ENCODE assay signal across 1 cellular context in genomic region chr7:50467817-50468610, GRCh38.
A peak's percentile ranks its signal among the peaks of the same experiment; 100 is the strongest.
TF ChIP-seq lines count a peak whose summit lies in the region.

No MANE protein-coding gene starts in this region.

TF ChIP-seq in HepG2, 621 proteins besides CTCF, POLR2A, EP300 and RAD21 (continued from another document and continues in another):
- TF ChIP-seq MLXIP (CRISPR knock-in tag; IDR thresholded peaks at IDR 0.05; ENCODE audit: borderline replicate concordance) (no peak), ZNF343 (CRISPR knock-in tag; IDR thresholded peaks at IDR 0.05) (no peak), MATR3 (CRISPR knock-in tag; IDR thresholded peaks at IDR 0.05) (no peak), ZNF432 (CRISPR knock-in tag; IDR thresholded peaks at IDR 0.05; ENCODE audit: borderline replicate concordance) (no peak), ZNF768 (CRISPR knock-in tag; IDR thresholded peaks at IDR 0.05) (peak; percentile 32; the same call in 1 of the 2 replicates), ZNF326 (CRISPR knock-in tag; IDR thresholded peaks at IDR 0.05; ENCODE audit: borderline replicate concordance) (no peak), KMT2A (CRISPR knock-in tag; IDR thresholded peaks at IDR 0.05) (no peak), ZFAT (CRISPR knock-in tag; conservative IDR thresholded peaks at IDR 0.05) (no peak), ZSCAN29 (CRISPR knock-in tag; conservative IDR thresholded peaks at IDR 0.05) (no peak), CEBPB (IDR thresholded peaks at IDR 0.05; ENCODE audit: borderline replicate concordance, low read depth, low read length) (no peak), ESRRA (CRISPR knock-in tag; IDR thresholded peaks at IDR 0.05; ENCODE audit: low read depth) (no peak), MTERF4 (CRISPR knock-in tag; IDR thresholded peaks at IDR 0.05) (no peak), TBX3 (IDR thresholded peaks at IDR 0.05; ENCODE audit: borderline replicate concordance) (no peak), MIER2 (CRISPR knock-in tag; IDR thresholded peaks at IDR 0.05) (no peak), ZBTB38 (CRISPR knock-in tag; IDR thresholded peaks at IDR 0.05) (peak; percentile 67; the same call in 1 of the 2 replicates), ZNF331 (CRISPR knock-in tag; IDR thresholded peaks at IDR 0.05) (0 out of 2 replicates have a peak, but pooled peaks have one; percentile 15), KAT2B (IDR thresholded peaks at IDR 0.05; ENCODE audit: borderline replicate concordance, low read depth, low read length) (no peak), ZKSCAN1 (IDR thresholded peaks at IDR 0.05; ENCODE audit: low read length) (no peak), SMAD9 (CRISPR knock-in tag; IDR thresholded peaks at IDR 0.05) (no peak), HMG20A (CRISPR knock-in tag; IDR thresholded peaks at IDR 0.05; ENCODE audit: borderline replicate concordance) (no peak), ZNF737 (CRISPR knock-in tag; IDR thresholded peaks at IDR 0.05; ENCODE audit: borderline replicate concordance) (no peak), NR2F1 (CRISPR knock-in tag; IDR thresholded peaks at IDR 0.05) (no peak), ELF1 (CRISPR knock-in tag; IDR thresholded peaks at IDR 0.05) (no peak), ZNF580 (CRISPR knock-in tag; IDR thresholded peaks at IDR 0.05; ENCODE audit: borderline replicate concordance, low read depth) (peak; percentile 52; the same call in 1 of the 2 replicates), ZC3H13 (CRISPR knock-in tag; IDR thresholded peaks at IDR 0.05) (no peak), MEF2D (CRISPR knock-in tag; IDR thresholded peaks at IDR 0.05) (0 out of 2 replicates have a peak, but pooled peaks have one; percentile 35), HOXA7 (CRISPR knock-in tag; IDR thresholded peaks at IDR 0.05) (no peak), ZNF816 (CRISPR knock-in tag; IDR thresholded peaks at IDR 0.05; ENCODE audit: borderline replicate concordance) (no peak), PAWR (CRISPR knock-in tag; IDR thresholded peaks at IDR 0.05; ENCODE audit: borderline replicate concordance) (no peak), HNF1A (IDR thresholded peaks at IDR 0.05; ENCODE audit: low read depth) (no peak), HNF1A (CRISPR knock-in tag; IDR thresholded peaks at IDR 0.05; ENCODE audit: borderline replicate concordance) (no peak), ATF5 (CRISPR knock-in tag; IDR thresholded peaks at IDR 0.05; ENCODE audit: low read depth) (no peak), MTA1 (CRISPR knock-in tag; IDR thresholded peaks at IDR 0.05; ENCODE audit: borderline replicate concordance) (no peak), FOXA3 (CRISPR knock-in tag; IDR thresholded peaks at IDR 0.05) (0 out of 2 replicates have a peak, but pooled peaks have one; percentile 26), ZNF7 (CRISPR knock-in tag; IDR thresholded peaks at IDR 0.05) (no peak), ZBTB43 (CRISPR knock-in tag; conservative IDR thresholded peaks at IDR 0.05) (no peak), KDM1A (CRISPR knock-in tag; IDR thresholded peaks at IDR 0.05) (no peak), SSRP1 (CRISPR knock-in tag; IDR thresholded peaks at IDR 0.05) (no peak), ZNF224 (CRISPR knock-in tag; IDR thresholded peaks at IDR 0.05) (no peak), RFX5 (IDR thresholded peaks at IDR 0.05; ENCODE audit: low read depth, low read length) (no peak), ZNF496 (CRISPR knock-in tag; IDR thresholded peaks at IDR 0.05; ENCODE audit: insufficient replicate concordance) (no peak), THAP8 (CRISPR knock-in tag; IDR thresholded peaks at IDR 0.05; ENCODE audit: borderline replicate concordance) (no peak), NFIC (IDR thresholded peaks at IDR 0.05; ENCODE audit: low read length) (no peak), TCF7 (IDR thresholded peaks at IDR 0.05; ENCODE audit: low read depth) (no peak), STAT5B (CRISPR knock-in tag; IDR thresholded peaks at IDR 0.05) (no peak), CHCHD3 (CRISPR knock-in tag; IDR thresholded peaks at IDR 0.05) (no peak), ZNF552 (CRISPR knock-in tag; IDR thresholded peaks at IDR 0.05; ENCODE audit: borderline replicate concordance) (no peak), ATAD3A (CRISPR knock-in tag; IDR thresholded peaks at IDR 0.05) (no peak), ZNF577 (CRISPR knock-in tag; IDR thresholded peaks at IDR 0.05; ENCODE audit: borderline replicate concordance, low read depth) (no peak), SAP130 (CRISPR knock-in tag; IDR thresholded peaks at IDR 0.05; ENCODE audit: low read depth) (peak; percentile 30; the same call in 1 of the 2 replicates), SALL1 (CRISPR knock-in tag; IDR thresholded peaks at IDR 0.05) (peak; percentile 77), LBX2 (CRISPR knock-in tag; IDR thresholded peaks at IDR 0.05; ENCODE audit: borderline replicate concordance) (no peak), CBX2 (IDR thresholded peaks at IDR 0.05; ENCODE audit: low read depth, low read length) (no peak), CBX2 (CRISPR knock-in tag; IDR thresholded peaks at IDR 0.05; ENCODE audit: low read depth) (no peak), ELK4 (CRISPR knock-in tag; IDR thresholded peaks at IDR 0.05; ENCODE audit: borderline replicate concordance) (no peak), ZSCAN12 (CRISPR knock-in tag; IDR thresholded peaks at IDR 0.05) (no peak), ZNF777 (CRISPR knock-in tag; IDR thresholded peaks at IDR 0.05) (no peak), NBN (conservative IDR thresholded peaks at IDR 0.05) (no peak), ZBTB8A (CRISPR knock-in tag; IDR thresholded peaks at IDR 0.05; ENCODE audit: borderline replicate concordance, low read depth) (no peak), ZZZ3 (CRISPR knock-in tag; IDR thresholded peaks at IDR 0.05; ENCODE audit: borderline replicate concordance) (no peak), ZNF761 (CRISPR knock-in tag; conservative IDR thresholded peaks at IDR 0.05) (no peak), ZBTB20 (CRISPR knock-in tag; IDR thresholded peaks at IDR 0.05; ENCODE audit: borderline replicate concordance, low read depth) (no peak), KLF12 (CRISPR knock-in tag; IDR thresholded peaks at IDR 0.05; ENCODE audit: borderline replicate concordance) (no peak), ATF1 (CRISPR knock-in tag; IDR thresholded peaks at IDR 0.05) (no peak), CCAR2 (optimal IDR thresholded peaks at IDR 0.05; ENCODE audit: low read depth, low read length) (no peak), ZSCAN30 (CRISPR knock-in tag; IDR thresholded peaks at IDR 0.05) (no peak), ZNF549 (CRISPR knock-in tag; IDR thresholded peaks at IDR 0.05) (no peak), PHF20 (CRISPR knock-in tag; IDR thresholded peaks at IDR 0.05) (no peak), ZC3H4 (CRISPR knock-in tag; IDR thresholded peaks at IDR 0.05; ENCODE audit: borderline replicate concordance) (no peak), HES4 (CRISPR knock-in tag; IDR thresholded peaks at IDR 0.05; ENCODE audit: borderline replicate concordance) (0 out of 2 replicates have a peak, but pooled peaks have one; percentile 24), SP2 (CRISPR knock-in tag; IDR thresholded peaks at IDR 0.05) (no peak), MED8 (CRISPR knock-in tag; IDR thresholded peaks at IDR 0.05; ENCODE audit: insufficient replicate concordance) (no peak), ZSCAN22 (CRISPR knock-in tag; IDR thresholded peaks at IDR 0.05) (no peak)
